ENCODE assay signal across 8 cellular contexts in genomic region chr1:196608401-196609113, GRCh38. TPM values are rescaled to one million over a fixed set of nuclear protein-coding genes. Genes with fewer than 3 reads are reported as not detected.
DNase-seq lines count a peak whose midpoint lies in the region; ATAC-seq and TF ChIP-seq lines count a peak whose summit lies in the region.

TSS of gene KCNT2 (minus strand) at chr1:196608440. CDS start at chr1:196608309, 131 bp downstream.

- H3K27me3 ChIP-seq in PC-3 (ENCODE audit: low read length) (no peaks in the 10 kb centered on the region), left lung (peaks cover 0 to 21% of the 10 kb centered on the region in 2 donors)

- H3K9ac ChIP-seq in PC-3 (ENCODE audit: low read length) = no peak within 1 kb of the TSS

- H3K4me2 ChIP-seq in PC-3 (ENCODE audit: low read length) = peak within 1 kb of the TSS; percentile 80

- no TSS peak for BruUV-seq in PC-3 (replicated peaks; lab: Mats Ljungman, UMichigan)

- H3K36me3 ChIP-seq in PC-3 (ENCODE audit: low read depth, low read length) (no peaks in the 10 kb centered on the region), left lung (no peaks in the 10 kb centered on the region)

- H3K4me3 ChIP-seq in HFF-Myc (replicated peaks; ENCODE audit: low read depth, low read length) (peak within 1 kb of the TSS; percentile 64), PC-3 (ENCODE audit: low read length) (peak within 1 kb of the TSS; percentile 67), left lung (peak within 1 kb of the TSS; percentile 41 to 44)

- H3K4me1 ChIP-seq in PC-3 (ENCODE audit: insufficient read depth, low read length) (no peaks in the 10 kb centered on the region; the same call in 1 of the 2 replicates), left lung (no peaks in the 10 kb centered on the region)

- DNase-seq in AG08395 (ENCODE audit: low spot score) (peak; percentile 38), HFF-Myc (ENCODE audit: extremely low read depth, low read depth) (peak; percentile 15), PC-3 (no peak), ecto neural progenitor cell (ENCODE audit: low spot score) (peak; percentile 95), left lung (peak; percentile 52 to 78), stromal cell of bone marrow (ENCODE audit: low read depth) (peak; percentile 14)

- peak within 1 kb of the TSS; percentile 86 for H2AFZ ChIP-seq in PC-3 (ENCODE audit: low read length)

- H3K9me3 ChIP-seq in PC-3 (ENCODE audit: low read length) = no peaks in the 10 kb centered on the region
- no peaks in the 10 kb centered on the region for H3K9me3 ChIP-seq in left lung

- peak; percentile 58 for ATAC-seq in PC-3
- peak; percentile 89 for ATAC-seq in left lung
- no peak for ATAC-seq in GM19023 (IDR thresholded peaks at IDR 0.05; ENCODE audit: unreplicated experiment)
- no peak for ATAC-seq in GM19452 (IDR thresholded peaks at IDR 0.05; ENCODE audit: unreplicated experiment)

- no peaks in the 10 kb centered on the region for H4K20me1 ChIP-seq in PC-3 (ENCODE audit: low read length)

- H3K9me2 ChIP-seq in PC-3 (replicated peaks; ENCODE audit: low read length) = no peaks in the 10 kb centered on the region

- CTCF ChIA-PET in PC-3 (lab: Charles Lee) = no interaction called here

- TF ChIP-seq CTCF in HFF-Myc (IDR thresholded peaks at IDR 0.05; ENCODE audit: low read depth, low read length, missing control alignments) = no peak
- TF ChIP-seq CTCF in PC-3 (conservative IDR thresholded peaks at IDR 0.05; ENCODE audit: low read depth, low read length) = no peak
- TF ChIP-seq CTCF in left lung (IDR thresholded peaks at IDR 0.05) = no peak

- H3F3A ChIP-seq in PC-3 (ENCODE audit: low read length, unreplicated experiment) = no peaks in the 10 kb centered on the region

- POLR2A ChIA-PET in PC-3 (lab: Charles Lee; ENCODE audit: unreplicated experiment) = no interaction called here

- H3K27ac ChIP-seq in PC-3 (ENCODE audit: low read length) = no peak within 1 kb of the TSS
- H3K27ac ChIP-seq in left lung = peak within 1 kb of the TSS in 1 of 2 donors; percentile 65

- H3K79me2 ChIP-seq in PC-3 (ENCODE audit: low read length) = no peaks in the 10 kb centered on the region

- intact Hi-C loops in PC-3 (cut with micrococcal nuclease) = no loop called here
- intact Hi-C loops in left lung (cut with DNase I) = no loop called here

RNA-seq across cellular contexts. Expression of gene KCNT2, which starts in this region (rescaled TPM):
- total RNA-seq in PC-3 (2014; rRNA removed) (0.26 and 0.69 TPM in 2 replicates), left lung (1 to 10 TPM; 2.7 to 5.1 TPM)

Comparison
In these comparisons a context has a peak if more than half of its experiments do, and no peak if none do; other contexts are left out.
1. Peak in ATAC-seq, H3K4me3 ChIP-seq and H3K4me2 ChIP-seq in PC-3; RNA of the gene not detected or under 1 TPM.